ENCODE assay signal across 1 cellular context in the genomic region with DNA sequence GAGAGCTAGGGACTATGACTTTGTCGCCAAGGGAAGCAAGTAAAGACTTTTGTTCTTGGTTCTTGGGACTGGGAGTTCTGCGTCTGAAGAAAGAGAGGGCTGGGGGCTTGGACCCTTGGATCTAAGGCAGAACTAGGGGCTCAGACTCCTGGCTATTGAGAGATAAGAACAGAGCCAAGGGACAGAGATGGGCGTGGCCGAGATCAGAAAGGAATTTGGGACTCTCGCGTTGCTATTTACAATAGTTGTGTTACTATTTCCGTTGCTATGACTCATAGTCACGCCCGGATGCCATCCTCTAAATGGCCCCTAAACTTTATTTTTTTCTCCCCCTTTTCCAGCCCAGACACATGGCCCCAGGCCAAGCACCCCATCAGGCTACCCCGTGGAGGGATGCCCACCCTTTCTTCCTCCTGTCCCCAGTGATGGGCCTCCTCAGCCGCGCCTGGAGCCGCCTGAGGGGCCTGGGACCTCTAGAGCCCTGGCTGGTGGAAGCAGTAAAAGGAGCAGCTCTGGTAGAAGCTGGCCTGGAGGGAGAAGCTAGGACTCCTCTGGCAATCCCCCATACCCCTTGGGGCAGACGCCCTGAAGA.
A peak's percentile ranks its signal among the peaks of the same experiment; 100 is the strongest.
TF ChIP-seq lines count a peak whose summit lies in the region.

No MANE protein-coding gene starts in this region.

TF ChIP-seq in H1, 55 proteins besides CTCF, POLR2A, EP300 and RAD21:
- TF ChIP-seq BRCA1 (IDR thresholded peaks at IDR 0.05; ENCODE audit: low read depth, low read length) (peak; percentile 51; the same call in 1 of the 2 replicates), TEAD4 (IDR thresholded peaks at IDR 0.05; ENCODE audit: low read depth, low read length) (peak; percentile 49; the same call in 1 of the 2 replicates), CHD2 (IDR thresholded peaks at IDR 0.05; ENCODE audit: low read length) (peak; percentile 84), RXRA (IDR thresholded peaks at IDR 0.05; ENCODE audit: insufficient read depth, low read depth, low read length) (no peak), POLR2AphosphoS5 (IDR thresholded peaks at IDR 0.05; ENCODE audit: low read depth, low read length) (peak; percentile 52; the same call in 1 of the 2 replicates), SP1 (IDR thresholded peaks at IDR 0.05; ENCODE audit: low read depth, low read length) (0 out of 2 replicates have a peak, but pooled peaks have one; percentile 55), TAF1 (IDR thresholded peaks at IDR 0.05; ENCODE audit: low read depth, low read length) (peak; percentile 64; the same call in 1 of the 2 replicates), TBP (IDR thresholded peaks at IDR 0.05; ENCODE audit: low read depth, low read length) (peak; percentile 54), JUND (IDR thresholded peaks at IDR 0.05; ENCODE audit: low read length) (peak; percentile 48; the same call in 1 of the 2 replicates), SP4 (IDR thresholded peaks at IDR 0.05; ENCODE audit: low read length) (0 out of 2 replicates have a peak, but pooled peaks have one; percentile 19), KDM5A (IDR thresholded peaks at IDR 0.05; ENCODE audit: low read length) (no peak)
